17 cellular contexts compared by ENCODE assay signal in the genomic region with DNA sequence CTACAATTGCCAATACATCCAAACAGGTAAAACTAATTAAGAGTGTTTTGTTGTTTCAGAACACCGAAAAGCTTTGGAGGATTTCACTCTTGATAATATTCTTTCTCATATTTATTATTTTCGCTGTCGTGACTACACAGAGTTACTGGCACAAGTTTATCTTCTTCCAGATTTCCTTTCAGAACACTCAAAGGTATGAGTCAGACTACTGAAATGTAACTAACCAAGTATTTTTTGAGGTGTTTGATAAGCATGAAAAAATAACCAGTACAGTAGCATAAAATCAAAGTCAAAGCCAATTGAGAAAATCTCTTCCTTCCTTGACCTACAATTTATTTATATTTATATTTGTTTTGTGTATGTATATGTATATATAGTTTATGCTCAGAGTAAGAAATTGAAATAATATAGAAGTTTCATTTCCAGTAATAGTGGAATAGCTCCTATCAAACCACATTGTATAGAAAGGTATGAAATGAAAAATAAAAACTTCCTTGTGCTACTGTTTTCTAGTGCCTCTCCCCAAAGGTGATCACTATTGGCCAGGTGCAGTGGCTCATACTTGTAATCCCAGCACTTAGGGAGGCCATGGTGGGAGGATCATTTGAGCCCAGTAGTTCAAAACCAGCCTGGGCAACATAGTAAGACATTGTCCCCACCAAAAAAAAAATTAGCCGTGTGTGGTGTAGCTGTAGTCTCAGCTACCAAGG. TPM values are rescaled to one million over a fixed set of nuclear protein-coding genes. Genes with fewer than 3 reads are reported as not detected.
DNase-seq lines count a peak whose midpoint lies in the region; FAIRE-seq and TF ChIP-seq lines count a peak whose summit lies in the region.
"Had no signal": no experiment of that assay in that cellular context is flagged by ENCODE, and none has a peak within 500 bp of the region (broad histone marks: within the 10 kb centered on the region; RNA-seq: fewer than 3 reads in every experiment).

No MANE protein-coding gene starts in this region.

- DNase-seq in GM23248 (peak; percentile 59), RCC 7860 (ENCODE audit: low spot score) (peak; percentile 25), mammary epithelial cell (peak; percentile 20), mesenchymal stem cell (peak; percentile 55), T1000 (lab: John Stamatoyannopoulos, UW) (no peak), NCI-H2196 (lab: John Stamatoyannopoulos, UW; ENCODE audit: unreplicated experiment) (no peak), chondrocyte (ENCODE audit: low spot score) (no peak)
- DNase-seq in activated CD4-positive, CD25-positive, alpha-beta regulatory T cell treated with anti-CD3 and anti-CD28 coated beads, Interleukin-2, amount 50 U/mL, for 72 hours: no peak
- DNase-seq: activated CD8-positive, alpha-beta memory T cell treated with anti-CD3 and anti-CD28 coated beads, Interleukin-2, amount 50 U/mL, for 48 hours; CD8-positive, alpha-beta T cell; NCI-H1694; NCI-H774; Right ventricle myocardium superior; small intestine had no signal

- H3K14ac ChIP-seq in mesenchymal stem cell (ENCODE audit: low read length in 2 of 2): no peak overlapping the region

- H3K4me2 ChIP-seq in GM23248 (ENCODE audit: unreplicated experiment): peak overlapping the region; percentile 9
- H3K4me2 ChIP-seq in mammary epithelial cell (ENCODE audit: insufficient read depth, low read depth, low read length): no peak overlapping the region
- no peak overlapping the region for H3K4me2 ChIP-seq in mesenchymal stem cell (ENCODE audit: low read length, poor library complexity, severe bottlenecking)

- H4K91ac ChIP-seq in mesenchymal stem cell (ENCODE audit: low read length): no peak overlapping the region

- H3K27me3 ChIP-seq in GM23248 (replicated peaks; ENCODE audit: insufficient read depth) (no peaks in the 10 kb centered on the region), mammary epithelial cell (ENCODE audit: insufficient read depth, low read length) (no peaks in the 10 kb centered on the region), mesenchymal stem cell (ENCODE audit: control insufficient read depth in 1 of 2, insufficient read depth in 1 of 2, low read length in 2 of 2) (no peaks in the 10 kb centered on the region)
- H3K27me3 ChIP-seq: suprapubic skin had no signal

- in situ Hi-C loops in GM23248 (cut with MboI): loop anchor here (10.0 kb wide), 1 partner anchor 292 kb away; no protein-coding TSS in a partner anchor
- in situ Hi-C loops in mammary epithelial cell (cut with MboI; ENCODE audit: low sequenced_read_pairs in 2 of 2): no loop called here

- no peak overlapping the region for H3K4me3 Mint-ChIP-seq in chondrocyte (ENCODE audit: unreplicated experiment)
- H3K4me3 Mint-ChIP-seq: CD8-positive, alpha-beta T cell had no signal

- intact Hi-C loops in mammary epithelial cell (cut with micrococcal nuclease): no loop called here

- no peaks in the 10 kb centered on the region for H3K9me3 Mint-ChIP-seq in chondrocyte (ENCODE audit: low read depth)
- H3K9me3 Mint-ChIP-seq: CD8-positive, alpha-beta T cell had no signal

- BruUV-seq in mammary epithelial cell (replicated peaks; lab: Mats Ljungman, UMichigan): no TSS peak

- no peaks in the 10 kb centered on the region for H3K27me3 Mint-ChIP-seq in chondrocyte (ENCODE audit: low read depth)

- no peak overlapping the region for H4K8ac ChIP-seq in mesenchymal stem cell (ENCODE audit: low read length)

- H3K4me1 ChIP-seq in GM23248 (ENCODE audit: insufficient read depth) (0 out of 2 replicates have a peak, but pooled peaks cover 3% of the 10 kb centered on the region), mammary epithelial cell (ENCODE audit: insufficient read depth, low read length) (no peaks in the 10 kb centered on the region), mesenchymal stem cell (ENCODE audit: control insufficient read depth, insufficient read depth, low read depth, low read length) (no peaks in the 10 kb centered on the region)
- H3K4me1 ChIP-seq: suprapubic skin had no signal

- TF ChIP-seq CTCF in mammary epithelial cell (conservative IDR thresholded peaks at IDR 0.05 in 1 of 2, IDR thresholded peaks at IDR 0.05 in 1 of 2; ENCODE audit: extremely low read depth in 1 of 2, insufficient read depth in 1 of 2, low read depth in 1 of 2, low read length in 2 of 2) (no peak), chondrocyte (IDR thresholded peaks at IDR 0.05) (no peak)

- no peak overlapping the region for H2BK12ac ChIP-seq in mesenchymal stem cell (ENCODE audit: low read length in 2 of 2)

- FAIRE-seq in RCC 7860 (lab: Jason Lieb, UNC): no peak
- FAIRE-seq: small intestine had no signal

- H3K27ac ChIP-seq in GM23248 (no peak overlapping the region), mammary epithelial cell (ENCODE audit: insufficient read depth, low read depth, low read length) (no peak overlapping the region), mesenchymal stem cell (ENCODE audit: low read length, poor library complexity, severe bottlenecking) (no peak overlapping the region)
- H3K27ac ChIP-seq: suprapubic skin, VCaP had no signal

- no peak overlapping the region for H3K18ac ChIP-seq in mesenchymal stem cell (ENCODE audit: low read depth in 1 of 2, low read length in 2 of 2)

- H3K4me1 Mint-ChIP-seq in chondrocyte (ENCODE audit: low read depth): peaks cover 3% of the 10 kb centered on the region

- H2AFZ ChIP-seq in GM23248 (no peak overlapping the region), mammary epithelial cell (ENCODE audit: low read depth, low read length) (no peak overlapping the region), mesenchymal stem cell (ENCODE audit: low read depth, low read length) (no peak overlapping the region)

- H3K36me3 Mint-ChIP-seq in chondrocyte (ENCODE audit: low read depth): peaks cover 6% of the 10 kb centered on the region

- H3K9ac ChIP-seq in GM23248: no peak overlapping the region
- H3K9ac ChIP-seq in mammary epithelial cell (ENCODE audit: insufficient read depth, low read length): no peak overlapping the region
- no peak overlapping the region for H3K9ac ChIP-seq in mesenchymal stem cell (ENCODE audit: low read length)

- H3K9me3 ChIP-seq in GM23248 (ENCODE audit: low read depth) (no peaks in the 10 kb centered on the region), mammary epithelial cell (replicated peaks; ENCODE audit: insufficient read depth, low read length) (no peaks in the 10 kb centered on the region), mesenchymal stem cell (ENCODE audit: control insufficient read depth, low read length) (no peaks in the 10 kb centered on the region)
- H3K9me3 ChIP-seq: suprapubic skin had no signal

- H3K79me2 ChIP-seq in GM23248 (ENCODE audit: insufficient read depth) (no peaks in the 10 kb centered on the region), mammary epithelial cell (ENCODE audit: insufficient read depth, low read length) (no peaks in the 10 kb centered on the region)

- H3K27ac Mint-ChIP-seq in chondrocyte (ENCODE audit: unreplicated experiment): no peak overlapping the region
- H3K27ac Mint-ChIP-seq: CD8-positive, alpha-beta T cell had no signal

- WGBS in GM23248 (ENCODE audit: low coverage in 1 of 2, low lambda C conversion rate in 2 of 2, missing lambda C conversion rate in 2 of 2), 2 experiments: 81 to 84% methylated on average over 4 of the region's 4 CpGs
- WGBS in mammary epithelial cell (ENCODE audit: low coverage, missing lambda C conversion rate): 89% methylated on average over 4 of the region's 4 CpGs
- 67% methylated on average over 1 of the region's 4 CpGs for WGBS in mesenchymal stem cell

- no peaks in the 10 kb centered on the region for H3K79me1 ChIP-seq in mesenchymal stem cell (replicated peaks; ENCODE audit: low read length, poor library complexity, severe bottlenecking)

- no peaks in the 10 kb centered on the region for H3K9me2 ChIP-seq in GM23248 (ENCODE audit: insufficient read depth)

- no peak overlapping the region for H2BK15ac ChIP-seq in mesenchymal stem cell (ENCODE audit: low read depth, poor library complexity, severe bottlenecking)

- H4K20me1 ChIP-seq in GM23248 (ENCODE audit: insufficient read depth): no peaks in the 10 kb centered on the region
- H4K20me1 ChIP-seq in mammary epithelial cell (ENCODE audit: insufficient read depth, low read length): no peaks in the 10 kb centered on the region

- H2BK5ac ChIP-seq in mesenchymal stem cell (ENCODE audit: low read depth, low read length, poor library complexity, severe bottlenecking): no peak overlapping the region

- H3K4ac ChIP-seq in mesenchymal stem cell (ENCODE audit: low read depth in 1 of 2, low read length in 2 of 2): no peak overlapping the region

- H3K4me3 ChIP-seq in GM23248: no peak overlapping the region
- H3K4me3 ChIP-seq in mammary epithelial cell (replicated peaks in 1 of 3; ENCODE audit: insufficient read depth in 1 of 3, low read depth in 2 of 3, low read length in 3 of 3): no peak overlapping the region
- no peak overlapping the region for H3K4me3 ChIP-seq in mesenchymal stem cell (ENCODE audit: insufficient read depth in 1 of 2, low read depth in 1 of 2, low read length in 2 of 2)
- H3K4me3 ChIP-seq: lung, suprapubic skin had no signal

- H3F3A ChIP-seq in GM23248 (ENCODE audit: insufficient read depth): no peaks in the 10 kb centered on the region

- no peak overlapping the region for H3K23ac ChIP-seq in mesenchymal stem cell (ENCODE audit: low read length in 2 of 2)

- CTCF ChIA-PET in mammary epithelial cell (lab: Charles Lee; ENCODE audit: low non-redundant PET): no interaction called here

- dilution Hi-C loops in mammary epithelial cell (cut with HindIII; ENCODE audit: low sequenced_read_pairs): no loop called here

- H2AK5ac ChIP-seq in mesenchymal stem cell (ENCODE audit: low read length, severe bottlenecking): no peak overlapping the region

- H3K36me3 ChIP-seq in GM23248 (ENCODE audit: low read depth) (no peaks in the 10 kb centered on the region), mammary epithelial cell (ENCODE audit: insufficient read depth, low read length) (peaks cover 4% of the 10 kb centered on the region), mesenchymal stem cell (ENCODE audit: control insufficient read depth in 1 of 2, insufficient read depth in 2 of 2, low read depth in 1 of 2, low read length in 2 of 2) (peaks cover 0 to 26% of the 10 kb centered on the region in 2 experiments)

- H2BK120ac ChIP-seq in mesenchymal stem cell (ENCODE audit: low read depth, low read length): no peak overlapping the region

RNA-seq across cellular contexts. Expression of a gene that starts 10.9 kb away (rescaled TPM):
- total RNA-seq in GM23248 (2014; rRNA removed; shearing (Covaris generic)): 17.2 and 23.4 TPM in 2 replicates
- polyA plus RNA-seq in GM23248 (2016; fragmentation: Nextera tagmentation; extraction: Ambion mirVana): 40.2 and 45.8 TPM in 2 replicates
- total RNA-seq in mammary epithelial cell: 10 to 100 TPM; 20.8 to 55.6 TPM
- 40.9 TPM for polyA plus RNA-seq in mammary epithelial cell
- 67.8 TPM for polyA minus RNA-seq in mammary epithelial cell
- polyA plus RNA-seq in mesenchymal stem cell (2013, experiment 1 of 2): 14.0 TPM
- polyA plus RNA-seq in mesenchymal stem cell (2013, experiment 2 of 2): 12.5 TPM
- 17.2 to 25.4 TPM (median 22.3 TPM) in 3 replicates for total RNA-seq in chondrocyte

RNA-seq across cellular contexts. Expression of a gene that starts 11.4 kb away (rescaled TPM):
- not detected in 2 replicates for total RNA-seq in GM23248 (2014; rRNA removed; shearing (Covaris generic))
- polyA plus RNA-seq in GM23248 (2016; fragmentation: Nextera tagmentation; extraction: Ambion mirVana) (0.15 TPM in 1 of 2 replicates, not detected in the other), mammary epithelial cell (0.03 TPM)
- total RNA-seq in mammary epithelial cell (under 1 TPM; under 0.01 to 0.38 TPM), chondrocyte (0.05 to 0.08 TPM in 2 of 3 replicates, not detected in the other)
- polyA minus RNA-seq in mammary epithelial cell: not detected
- 0.08 TPM for polyA plus RNA-seq in mesenchymal stem cell (2013, experiment 1 of 2)
- polyA plus RNA-seq in mesenchymal stem cell (2013, experiment 2 of 2): 0.08 TPM

RNA-seq across cellular contexts. Expression of a gene that starts 52.4 kb away (rescaled TPM):
- total RNA-seq in GM23248 (2014; rRNA removed; shearing (Covaris generic)): not detected in 2 replicates
- 0.03 TPM in 1 of 2 replicates, not detected in the other for polyA plus RNA-seq in GM23248 (2016; fragmentation: Nextera tagmentation; extraction: Ambion mirVana)
- 1 to 10 TPM in 1 of 2 donors, under 1 TPM in 1; 0.09 to 1.0 TPM for total RNA-seq in mammary epithelial cell
- 0.01 TPM for polyA plus RNA-seq in mammary epithelial cell
- polyA minus RNA-seq in mammary epithelial cell: not detected
- polyA plus RNA-seq in mesenchymal stem cell (2013, experiment 1 of 2): under 0.01 TPM
- polyA plus RNA-seq in mesenchymal stem cell (2013, experiment 2 of 2): 0.01 TPM
- total RNA-seq in chondrocyte: 0.70 to 2.2 TPM (median 2.2 TPM) in 3 replicates
- total RNA-seq: CD8-positive, alpha-beta T cell had no signal

Comparison
In these comparisons a context has a peak if more than half of its experiments do, and no peak if none do; other contexts are left out.
1. DNase-seq: peak in GM23248 (single experiment), RCC 7860 (single experiment), mammary epithelial cell (single experiment) and mesenchymal stem cell (single experiment); none in T1000 (single experiment), activated CD4-positive, CD25-positive, alpha-beta regulatory T cell treated with anti-CD3 and anti-CD28 coated beads, Interleukin-2, amount 50 U/mL, for 72 hours (single experiment), NCI-H2196 (single experiment) and chondrocyte (single experiment).